Comparison of ENCODE assay signal across 9 cellular contexts in genomic region chr6:10901751-10902150, GRCh38. TPM values are rescaled to one million over a fixed set of nuclear protein-coding genes. Genes with fewer than 3 reads are reported as not detected.
DNase-seq lines count a peak whose midpoint lies in the region; ATAC-seq and FAIRE-seq lines count a peak whose summit lies in the region.
"Had no signal": no experiment of that assay in that cellular context is flagged by ENCODE, and none has a peak within 500 bp of the region (broad histone marks: within the 10 kb centered on the region; RNA-seq: fewer than 3 reads in every experiment).

No MANE protein-coding gene starts in this region.

- H3K4me3 Mint-ChIP-seq in T-helper 2 cell treated with Interferon-gamma antibody and Interleukin-4, amounts not matched to agents 5 μg/mL and 100 μg/mL, for 36 hours, result peak overlapping the region; percentile 1
- H3K4me3 Mint-ChIP-seq in activated CD4-positive, alpha-beta T cell treated with anti-CD3 and anti-CD28 coated beads, Interleukin-2, amount 10 ng/mL, durations not matched to agents 24 days and 14 days, result no peak overlapping the region

- H3K27me3 Mint-ChIP-seq in T-helper 2 cell treated with Interferon-gamma antibody and Interleukin-4, amounts not matched to agents 5 μg/mL and 100 μg/mL, for 36 hours (ENCODE audit: low read depth), result no peaks in the 10 kb centered on the region
- peaks cover 5% of the 10 kb centered on the region for H3K27me3 Mint-ChIP-seq in activated CD4-positive, alpha-beta T cell treated with anti-CD3 and anti-CD28 coated beads, Interleukin-2, amount 10 ng/mL, durations not matched to agents 24 days and 14 days

- no peak overlapping the region for H3K27ac Mint-ChIP-seq in T-helper 2 cell treated with Interferon-gamma antibody and Interleukin-4, amounts not matched to agents 5 μg/mL and 100 μg/mL, for 36 hours
- no peak overlapping the region for H3K27ac Mint-ChIP-seq in activated CD4-positive, alpha-beta T cell treated with anti-CD3 and anti-CD28 coated beads, Interleukin-2, amount 10 ng/mL, durations not matched to agents 24 days and 14 days

- peak overlapping the region; percentile 19; the same call in 1 of the 2 replicates for H3K4me3 ChIP-seq in GM08714 (ENCODE audit: low read length)

- H3K9me3 Mint-ChIP-seq in T-helper 2 cell treated with Interferon-gamma antibody and Interleukin-4, amounts not matched to agents 5 μg/mL and 100 μg/mL, for 36 hours, result peaks cover 4% of the 10 kb centered on the region
- H3K9me3 Mint-ChIP-seq in activated CD4-positive, alpha-beta T cell treated with anti-CD3 and anti-CD28 coated beads, Interleukin-2, amount 10 ng/mL, durations not matched to agents 24 days and 14 days, result no peaks in the 10 kb centered on the region

- intact Hi-C loops in activated CD4-positive, alpha-beta T cell treated with anti-CD3 and anti-CD28 coated beads, Interleukin-2, amount 10 ng/mL, durations not matched to agents 24 days and 14 days (cut with micrococcal nuclease), result no loop called here

- no peaks in the 10 kb centered on the region for H3K36me3 Mint-ChIP-seq in T-helper 2 cell treated with Interferon-gamma antibody and Interleukin-4, amounts not matched to agents 5 μg/mL and 100 μg/mL, for 36 hours (ENCODE audit: low read depth)
- H3K36me3 Mint-ChIP-seq in activated CD4-positive, alpha-beta T cell treated with anti-CD3 and anti-CD28 coated beads, Interleukin-2, amount 10 ng/mL, durations not matched to agents 24 days and 14 days (ENCODE audit: low read depth), result no peaks in the 10 kb centered on the region

- no peak for FAIRE-seq in frontal cortex (lab: Jason Lieb, UNC)

- H3K4me1 Mint-ChIP-seq in T-helper 2 cell treated with Interferon-gamma antibody and Interleukin-4, amounts not matched to agents 5 μg/mL and 100 μg/mL, for 36 hours (ENCODE audit: low read depth), result peaks cover 7% of the 10 kb centered on the region
- H3K4me1 Mint-ChIP-seq in activated CD4-positive, alpha-beta T cell treated with anti-CD3 and anti-CD28 coated beads, Interleukin-2, amount 10 ng/mL, durations not matched to agents 24 days and 14 days, result peaks cover 4% of the 10 kb centered on the region

- ATAC-seq in GM19467 (IDR thresholded peaks at IDR 0.05; ENCODE audit: unreplicated experiment), result peak; percentile 98
- peak; percentile 92 for ATAC-seq in HG03280 (IDR thresholded peaks at IDR 0.05; ENCODE audit: unreplicated experiment)

- DNase-seq in T-helper 2 cell treated with Interferon-gamma antibody and Interleukin-4, amounts not matched to agents 5 μg/mL and 100 μg/mL, for 36 hours (ENCODE audit: low spot score), result no peak
- DNase-seq in LoVo (ENCODE audit: low spot score) (no peak), NCI-H1092 treated with DMSO at 0.1 percent for 48 hours (lab: John Stamatoyannopoulos, UW) (no peak), frontal cortex (ENCODE audit: low spot score in 2 of 2) (no peak)
- no peak for DNase-seq in activated CD4-positive, alpha-beta T cell treated with anti-CD3 and anti-CD28 coated beads, Interleukin-2, amount 10 ng/mL, durations not matched to agents 24 days and 14 days
- DNase-seq: NCI-H774 had no signal

RNA-seq across cellular contexts. Expression of gene SYCP2L, which starts 14.9 kb away (rescaled TPM):
- 5.7 TPM for total RNA-seq in frontal cortex
- total RNA-seq in activated CD4-positive, alpha-beta T cell treated with anti-CD3 and anti-CD28 coated beads, Interleukin-2, amount 10 ng/mL, durations not matched to agents 24 days and 14 days, result not detected in 2 replicates

RNA-seq across cellular contexts. Expression of gene GCM2, which starts 19.9 kb away (rescaled TPM):
- not detected for total RNA-seq in frontal cortex
- not detected in 2 replicates for total RNA-seq in activated CD4-positive, alpha-beta T cell treated with anti-CD3 and anti-CD28 coated beads, Interleukin-2, amount 10 ng/mL, durations not matched to agents 24 days and 14 days
